1 cellular context compared by ENCODE assay signal in the genomic region with DNA sequence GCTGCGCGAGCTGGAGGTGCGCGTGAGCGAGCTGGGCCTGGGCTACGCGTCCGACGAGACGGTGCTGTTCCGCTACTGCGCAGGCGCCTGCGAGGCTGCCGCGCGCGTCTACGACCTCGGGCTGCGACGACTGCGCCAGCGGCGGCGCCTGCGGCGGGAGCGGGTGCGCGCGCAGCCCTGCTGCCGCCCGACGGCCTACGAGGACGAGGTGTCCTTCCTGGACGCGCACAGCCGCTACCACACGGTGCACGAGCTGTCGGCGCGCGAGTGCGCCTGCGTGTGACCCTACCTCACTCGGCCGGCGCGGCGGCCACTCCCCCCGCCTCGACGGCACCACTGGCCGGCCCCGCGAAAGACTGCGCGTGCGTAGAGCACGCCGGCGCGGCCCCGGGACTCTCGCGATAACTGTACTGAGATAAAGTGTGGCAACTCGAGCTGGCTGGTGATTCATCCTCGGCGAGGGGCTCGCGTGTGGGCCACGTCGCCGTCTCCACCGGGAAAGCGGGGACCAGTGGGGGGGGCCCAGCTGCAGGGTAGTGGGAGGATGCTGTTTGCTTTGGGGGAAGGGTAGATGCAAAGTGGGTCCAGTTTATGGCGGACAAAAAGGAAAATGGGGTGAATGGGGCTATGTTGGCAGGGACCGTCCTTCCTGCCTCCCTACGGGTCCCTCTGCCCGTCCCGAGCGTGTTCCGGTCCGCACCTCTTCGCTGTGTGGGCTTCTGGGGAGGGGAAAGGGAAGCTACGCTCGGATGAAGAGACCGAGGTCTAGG.
TF ChIP-seq lines count a peak whose summit lies in the region.

No MANE protein-coding gene starts in this region.

TF ChIP-seq in HepG2, 621 proteins besides CTCF, POLR2A, EP300 and RAD21 (continued from another document):
- TF ChIP-seq, protein P1, sequence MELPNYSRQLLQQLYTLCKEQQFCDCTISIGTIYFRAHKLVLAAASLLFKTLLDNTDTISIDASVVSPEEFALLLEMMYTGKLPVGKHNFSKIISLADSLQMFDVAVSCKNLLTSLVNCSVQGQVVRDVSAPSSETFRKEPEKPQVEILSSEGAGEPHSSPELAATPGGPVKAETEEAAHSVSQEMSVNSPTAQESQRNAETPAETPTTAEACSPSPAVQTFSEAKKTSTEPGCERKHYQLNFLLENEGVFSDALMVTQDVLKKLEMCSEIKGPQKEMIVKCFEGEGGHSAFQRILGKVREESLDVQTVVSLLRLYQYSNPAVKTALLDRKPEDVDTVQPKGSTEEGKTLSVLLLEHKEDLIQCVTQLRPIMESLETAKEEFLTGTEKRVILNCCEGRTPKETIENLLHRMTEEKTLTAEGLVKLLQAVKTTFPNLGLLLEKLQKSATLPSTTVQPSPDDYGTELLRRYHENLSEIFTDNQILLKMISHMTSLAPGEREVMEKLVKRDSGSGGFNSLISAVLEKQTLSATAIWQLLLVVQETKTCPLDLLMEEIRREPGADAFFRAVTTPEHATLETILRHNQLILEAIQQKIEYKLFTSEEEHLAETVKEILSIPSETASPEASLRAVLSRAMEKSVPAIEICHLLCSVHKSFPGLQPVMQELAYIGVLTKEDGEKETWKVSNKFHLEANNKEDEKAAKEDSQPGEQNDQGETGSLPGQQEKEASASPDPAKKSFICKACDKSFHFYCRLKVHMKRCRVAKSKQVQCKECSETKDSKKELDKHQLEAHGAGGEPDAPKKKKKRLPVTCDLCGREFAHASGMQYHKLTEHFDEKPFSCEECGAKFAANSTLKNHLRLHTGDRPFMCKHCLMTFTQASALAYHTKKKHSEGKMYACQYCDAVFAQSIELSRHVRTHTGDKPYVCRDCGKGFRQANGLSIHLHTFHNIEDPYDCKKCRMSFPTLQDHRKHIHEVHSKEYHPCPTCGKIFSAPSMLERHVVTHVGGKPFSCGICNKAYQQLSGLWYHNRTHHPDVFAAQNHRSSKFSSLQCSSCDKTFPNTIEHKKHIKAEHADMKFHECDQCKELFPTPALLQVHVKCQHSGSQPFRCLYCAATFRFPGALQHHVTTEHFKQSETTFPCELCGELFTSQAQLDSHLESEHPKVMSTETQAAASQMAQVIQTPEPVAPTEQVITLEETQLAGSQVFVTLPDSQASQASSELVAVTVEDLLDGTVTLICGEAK (IDR thresholded peaks at IDR 0.05): no peak
- TF ChIP-seq, protein P1 (CRISPR knock-in tag; IDR thresholded peaks at IDR 0.05): peak; percentile 90
- TF ChIP-seq, protein P2, sequence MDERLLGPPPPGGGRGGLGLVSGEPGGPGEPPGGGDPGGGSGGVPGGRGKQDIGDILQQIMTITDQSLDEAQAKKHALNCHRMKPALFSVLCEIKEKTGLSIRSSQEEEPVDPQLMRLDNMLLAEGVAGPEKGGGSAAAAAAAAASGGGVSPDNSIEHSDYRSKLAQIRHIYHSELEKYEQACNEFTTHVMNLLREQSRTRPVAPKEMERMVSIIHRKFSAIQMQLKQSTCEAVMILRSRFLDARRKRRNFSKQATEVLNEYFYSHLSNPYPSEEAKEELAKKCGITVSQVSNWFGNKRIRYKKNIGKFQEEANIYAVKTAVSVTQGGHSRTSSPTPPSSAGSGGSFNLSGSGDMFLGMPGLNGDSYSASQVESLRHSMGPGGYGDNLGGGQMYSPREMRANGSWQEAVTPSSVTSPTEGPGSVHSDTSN (CRISPR knock-in tag; IDR thresholded peaks at IDR 0.05): no peak
- TF ChIP-seq ZNF24 (IDR thresholded peaks at IDR 0.05): no peak
- peak; percentile 66 for TF ChIP-seq YY1 (IDR thresholded peaks at IDR 0.05; ENCODE audit: insufficient read depth, insufficient replicate concordance, low read depth, low read length)
- TF ChIP-seq ZFAT (CRISPR knock-in tag; conservative IDR thresholded peaks at IDR 0.05): no peak
- peak; percentile 76 for TF ChIP-seq FOSL1 (CRISPR knock-in tag; IDR thresholded peaks at IDR 0.05; ENCODE audit: borderline replicate concordance)
- TF ChIP-seq HDAC6 (IDR thresholded peaks at IDR 0.05; ENCODE audit: low read depth, low read length): no peak
- TF ChIP-seq, protein P3, sequence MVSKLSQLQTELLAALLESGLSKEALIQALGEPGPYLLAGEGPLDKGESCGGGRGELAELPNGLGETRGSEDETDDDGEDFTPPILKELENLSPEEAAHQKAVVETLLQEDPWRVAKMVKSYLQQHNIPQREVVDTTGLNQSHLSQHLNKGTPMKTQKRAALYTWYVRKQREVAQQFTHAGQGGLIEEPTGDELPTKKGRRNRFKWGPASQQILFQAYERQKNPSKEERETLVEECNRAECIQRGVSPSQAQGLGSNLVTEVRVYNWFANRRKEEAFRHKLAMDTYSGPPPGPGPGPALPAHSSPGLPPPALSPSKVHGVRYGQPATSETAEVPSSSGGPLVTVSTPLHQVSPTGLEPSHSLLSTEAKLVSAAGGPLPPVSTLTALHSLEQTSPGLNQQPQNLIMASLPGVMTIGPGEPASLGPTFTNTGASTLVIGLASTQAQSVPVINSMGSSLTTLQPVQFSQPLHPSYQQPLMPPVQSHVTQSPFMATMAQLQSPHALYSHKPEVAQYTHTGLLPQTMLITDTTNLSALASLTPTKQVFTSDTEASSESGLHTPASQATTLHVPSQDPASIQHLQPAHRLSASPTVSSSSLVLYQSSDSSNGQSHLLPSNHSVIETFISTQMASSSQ (IDR thresholded peaks at IDR 0.05; ENCODE audit: low read depth): no peak
- TF ChIP-seq, protein P3 (CRISPR knock-in tag; IDR thresholded peaks at IDR 0.05; ENCODE audit: borderline replicate concordance): peak; percentile 45; the same call in 1 of the 2 replicates
- peak; percentile 76; the same call in 1 of the 2 replicates for TF ChIP-seq ELF3 (CRISPR knock-in tag; IDR thresholded peaks at IDR 0.05)
- no peak for TF ChIP-seq ZNF83 (CRISPR knock-in tag; IDR thresholded peaks at IDR 0.05; ENCODE audit: borderline replicate concordance)
- TF ChIP-seq ZNF761 (CRISPR knock-in tag; conservative IDR thresholded peaks at IDR 0.05): peak; percentile 78
- peak; percentile 96 for TF ChIP-seq HNRNPK (IDR thresholded peaks at IDR 0.05; ENCODE audit: low read depth, low read length, poor library complexity, severe bottlenecking)
- TF ChIP-seq ATRX (CRISPR knock-in tag; IDR thresholded peaks at IDR 0.05; ENCODE audit: borderline replicate concordance): no peak
- 0 out of 2 replicates have a peak, but pooled peaks have one; percentile 40 for TF ChIP-seq ZNF354B (CRISPR knock-in tag; IDR thresholded peaks at IDR 0.05)
- TF ChIP-seq MEIS1 (CRISPR knock-in tag; IDR thresholded peaks at IDR 0.05; ENCODE audit: borderline replicate concordance): peak; percentile 62; the same call in 1 of the 2 replicates
- TF ChIP-seq ZNF782 (CRISPR knock-in tag; IDR thresholded peaks at IDR 0.05; ENCODE audit: borderline replicate concordance): no peak
- TF ChIP-seq, protein P4, sequence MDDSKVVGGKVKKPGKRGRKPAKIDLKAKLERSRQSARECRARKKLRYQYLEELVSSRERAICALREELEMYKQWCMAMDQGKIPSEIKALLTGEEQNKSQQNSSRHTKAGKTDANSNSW (CRISPR knock-in tag; IDR thresholded peaks at IDR 0.05; ENCODE audit: borderline replicate concordance): peak; percentile 82; the same call in 1 of the 2 replicates
- TF ChIP-seq ZSCAN12 (CRISPR knock-in tag; IDR thresholded peaks at IDR 0.05): no peak
- TF ChIP-seq ZSCAN20 (CRISPR knock-in tag; IDR thresholded peaks at IDR 0.05; ENCODE audit: borderline replicate concordance): no peak
- TF ChIP-seq, protein P5, sequence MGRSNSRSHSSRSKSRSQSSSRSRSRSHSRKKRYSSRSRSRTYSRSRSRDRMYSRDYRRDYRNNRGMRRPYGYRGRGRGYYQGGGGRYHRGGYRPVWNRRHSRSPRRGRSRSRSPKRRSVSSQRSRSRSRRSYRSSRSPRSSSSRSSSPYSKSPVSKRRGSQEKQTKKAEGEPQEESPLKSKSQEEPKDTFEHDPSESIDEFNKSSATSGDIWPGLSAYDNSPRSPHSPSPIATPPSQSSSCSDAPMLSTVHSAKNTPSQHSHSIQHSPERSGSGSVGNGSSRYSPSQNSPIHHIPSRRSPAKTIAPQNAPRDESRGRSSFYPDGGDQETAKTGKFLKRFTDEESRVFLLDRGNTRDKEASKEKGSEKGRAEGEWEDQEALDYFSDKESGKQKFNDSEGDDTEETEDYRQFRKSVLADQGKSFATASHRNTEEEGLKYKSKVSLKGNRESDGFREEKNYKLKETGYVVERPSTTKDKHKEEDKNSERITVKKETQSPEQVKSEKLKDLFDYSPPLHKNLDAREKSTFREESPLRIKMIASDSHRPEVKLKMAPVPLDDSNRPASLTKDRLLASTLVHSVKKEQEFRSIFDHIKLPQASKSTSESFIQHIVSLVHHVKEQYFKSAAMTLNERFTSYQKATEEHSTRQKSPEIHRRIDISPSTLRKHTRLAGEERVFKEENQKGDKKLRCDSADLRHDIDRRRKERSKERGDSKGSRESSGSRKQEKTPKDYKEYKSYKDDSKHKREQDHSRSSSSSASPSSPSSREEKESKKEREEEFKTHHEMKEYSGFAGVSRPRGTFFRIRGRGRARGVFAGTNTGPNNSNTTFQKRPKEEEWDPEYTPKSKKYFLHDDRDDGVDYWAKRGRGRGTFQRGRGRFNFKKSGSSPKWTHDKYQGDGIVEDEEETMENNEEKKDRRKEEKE (IDR thresholded peaks at IDR 0.05): no peak
- TF ChIP-seq HDAC2 (CRISPR knock-in tag; IDR thresholded peaks at IDR 0.05): peak; percentile 80
TF ChIP-seq in HepG2: peak in this region for 342.
